20 cellular contexts compared by ENCODE assay signal in the genomic region with DNA sequence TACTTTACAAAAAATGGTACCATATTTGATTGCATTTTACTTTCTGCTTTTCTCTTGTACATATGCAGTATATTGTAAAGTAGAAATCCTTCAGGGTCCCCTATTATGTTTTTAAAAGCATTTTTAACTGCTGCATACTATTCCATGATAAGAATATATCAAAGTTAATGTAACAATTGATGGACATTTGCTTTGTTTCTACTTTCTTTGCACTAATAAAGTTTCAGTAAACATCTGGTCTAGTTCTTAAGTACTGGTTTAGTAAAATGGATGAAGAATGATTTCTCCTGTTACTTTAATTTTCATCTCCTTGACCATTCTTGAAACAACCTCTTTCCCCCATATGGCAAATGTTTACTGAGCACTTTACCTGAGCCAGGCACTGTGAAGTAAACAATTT. TPM values are rescaled to one million over a fixed set of nuclear protein-coding genes. Genes with fewer than 3 reads are reported as not detected.
DNase-seq lines count a peak whose midpoint lies in the region; ATAC-seq, FAIRE-seq and TF ChIP-seq lines count a peak whose summit lies in the region.
"Had no signal": no experiment of that assay in that cellular context is flagged by ENCODE, and none has a peak within 500 bp of the region (broad histone marks: within the 10 kb centered on the region; RNA-seq: fewer than 3 reads in every experiment).

No MANE protein-coding gene starts in this region.

- intact Hi-C loops in activated T-helper 1 cell treated with anti-CD3 and anti-CD28 coated beads, Interleukin-12 subunit alpha, Interleukin-12 subunit beta, Interleukin-2, Interleukin-4 antibody, amounts not matched to agents 30 ng/mL and 10 ng/mL and 1 ng/mL, durations not matched to agents 14 hours and 24 hours and 36 hours (cut with micrococcal nuclease), result loop anchor here (2.0 kb wide), 1 partner anchor 297 kb away; a partner anchor contains a TSS

- ATAC-seq in GM23338 (no peak), HG03097 (IDR thresholded peaks at IDR 0.05; ENCODE audit: low FRiP score, unreplicated experiment) (no peak)
- no peak for ATAC-seq in naive thymus-derived CD8-positive, alpha-beta T cell
- ATAC-seq: heart left ventricle had no signal

- TF ChIP-seq CTCF in GM23338 (conservative IDR thresholded peaks at IDR 0.05; ENCODE audit: low read depth in 2 of 2), result no peak
- TF ChIP-seq CTCF in Peyer's patch (IDR thresholded peaks at IDR 0.05), result no peak

- H3K4me3 Mint-ChIP-seq in T-helper 1 cell treated with Interleukin-12 subunit alpha and Interleukin-12 subunit beta and Interleukin-4 antibody, amounts not matched to agents 30 μg/mL and 1 μg/mL, for 36 hours, result peak overlapping the region; percentile 15
- peak overlapping the region; percentile 42 for H3K4me3 Mint-ChIP-seq in GM23338
- peak overlapping the region; percentile 95 for H3K4me3 Mint-ChIP-seq in activated T-helper 1 cell treated with anti-CD3 and anti-CD28 coated beads, Interleukin-12 subunit alpha, Interleukin-12 subunit beta, Interleukin-2, Interleukin-4 antibody, amounts not matched to agents 30 ng/mL and 10 ng/mL and 1 ng/mL, durations not matched to agents 14 hours and 24 hours and 36 hours
- peak overlapping the region in 6 of 10 donors; percentile 11 to 98 (median 21) for H3K4me3 Mint-ChIP-seq in naive thymus-derived CD8-positive, alpha-beta T cell

- H3K4me1 ChIP-seq in GM23338 (ENCODE audit: insufficient read depth) (peaks cover 33% of the 10 kb centered on the region), Peyer's patch (peaks cover 0 to 6% (median 0%) of the 10 kb centered on the region in 4 donors)

- peaks cover 62% of the 10 kb centered on the region for H3K79me2 ChIP-seq in GM23338 (replicated peaks; ENCODE audit: insufficient read depth)

- 0 out of 2 replicates have a peak, but pooled peaks cover 3% of the 10 kb centered on the region for H3F3A ChIP-seq in GM23338 (replicated peaks; ENCODE audit: low read depth)

- no peak overlapping the region for H3K27ac Mint-ChIP-seq in T-helper 1 cell treated with Interleukin-12 subunit alpha and Interleukin-12 subunit beta and Interleukin-4 antibody, amounts not matched to agents 30 μg/mL and 1 μg/mL, for 36 hours
- H3K27ac Mint-ChIP-seq in GM23338, result no peak overlapping the region; the same call in 1 of the 2 replicates
- H3K27ac Mint-ChIP-seq in activated T-helper 1 cell treated with anti-CD3 and anti-CD28 coated beads, Interleukin-12 subunit alpha, Interleukin-12 subunit beta, Interleukin-2, Interleukin-4 antibody, amounts not matched to agents 30 ng/mL and 10 ng/mL and 1 ng/mL, durations not matched to agents 14 hours and 24 hours and 36 hours, result no peak overlapping the region
- peak overlapping the region in 4 of 10 donors; percentile 0 to 44 (median 6) for H3K27ac Mint-ChIP-seq in naive thymus-derived CD8-positive, alpha-beta T cell

- peak overlapping the region; percentile 90 for H3K4me3 ChIP-seq in GM23338
- H3K4me3 ChIP-seq in Peyer's patch, result no peak overlapping the region

- POLR2A ChIA-PET in naive thymus-derived CD8-positive, alpha-beta T cell (lab: Charles Lee), result no interaction called here

- peaks cover 14% of the 10 kb centered on the region for H4K20me1 ChIP-seq in GM23338 (replicated peaks; ENCODE audit: insufficient read depth)

- H3K36me3 Mint-ChIP-seq in T-helper 1 cell treated with Interleukin-12 subunit alpha and Interleukin-12 subunit beta and Interleukin-4 antibody, amounts not matched to agents 30 μg/mL and 1 μg/mL, for 36 hours (ENCODE audit: low read depth), result no peaks in the 10 kb centered on the region
- peaks cover 6% of the 10 kb centered on the region; the same call in 2 of the 3 replicates for H3K36me3 Mint-ChIP-seq in GM23338 (ENCODE audit: low read depth)
- peaks cover 8% of the 10 kb centered on the region for H3K36me3 Mint-ChIP-seq in activated T-helper 1 cell treated with anti-CD3 and anti-CD28 coated beads, Interleukin-12 subunit alpha, Interleukin-12 subunit beta, Interleukin-2, Interleukin-4 antibody, amounts not matched to agents 30 ng/mL and 10 ng/mL and 1 ng/mL, durations not matched to agents 14 hours and 24 hours and 36 hours (ENCODE audit: low read depth)
- H3K36me3 Mint-ChIP-seq in naive thymus-derived CD8-positive, alpha-beta T cell, result peaks cover 0 to 2% (median 1%) of the 10 kb centered on the region in 3 donors

- H3K27ac ChIP-seq in GM23338 (ENCODE audit: low read depth) (no peak overlapping the region), Peyer's patch (no peak overlapping the region)

- no peaks in the 10 kb centered on the region for H3K27me3 Mint-ChIP-seq in T-helper 1 cell treated with Interleukin-12 subunit alpha and Interleukin-12 subunit beta and Interleukin-4 antibody, amounts not matched to agents 30 μg/mL and 1 μg/mL, for 36 hours (ENCODE audit: low read depth)
- peaks cover 11% of the 10 kb centered on the region for H3K27me3 Mint-ChIP-seq in GM23338 (ENCODE audit: insufficient read depth, low read depth, poor library complexity)
- no peaks in the 10 kb centered on the region for H3K27me3 Mint-ChIP-seq in activated T-helper 1 cell treated with anti-CD3 and anti-CD28 coated beads, Interleukin-12 subunit alpha, Interleukin-12 subunit beta, Interleukin-2, Interleukin-4 antibody, amounts not matched to agents 30 ng/mL and 10 ng/mL and 1 ng/mL, durations not matched to agents 14 hours and 24 hours and 36 hours (ENCODE audit: insufficient read depth)
- no peaks in the 10 kb centered on the region for H3K27me3 Mint-ChIP-seq in naive thymus-derived CD8-positive, alpha-beta T cell

- H3K36me3 ChIP-seq in GM23338 (ENCODE audit: insufficient read depth), result no peaks in the 10 kb centered on the region; the same call in 1 of the 2 replicates
- H3K36me3 ChIP-seq in Peyer's patch, result no peaks in the 10 kb centered on the region
- H3K36me3 ChIP-seq: MG63 had no signal

- H3K9me3 Mint-ChIP-seq in T-helper 1 cell treated with Interleukin-12 subunit alpha and Interleukin-12 subunit beta and Interleukin-4 antibody, amounts not matched to agents 30 μg/mL and 1 μg/mL, for 36 hours, result no peaks in the 10 kb centered on the region
- H3K9me3 Mint-ChIP-seq in GM23338, result no peaks in the 10 kb centered on the region; the same call in 1 of the 3 replicates
- H3K9me3 Mint-ChIP-seq in activated T-helper 1 cell treated with anti-CD3 and anti-CD28 coated beads, Interleukin-12 subunit alpha, Interleukin-12 subunit beta, Interleukin-2, Interleukin-4 antibody, amounts not matched to agents 30 ng/mL and 10 ng/mL and 1 ng/mL, durations not matched to agents 14 hours and 24 hours and 36 hours, result no peaks in the 10 kb centered on the region
- H3K9me3 Mint-ChIP-seq in naive thymus-derived CD8-positive, alpha-beta T cell, result no peaks in the 10 kb centered on the region

- H2AFZ ChIP-seq in GM23338, result no peak overlapping the region

- H3K9me3 ChIP-seq in Peyer's patch, result no peaks in the 10 kb centered on the region
- H3K9me3 ChIP-seq: esophagus squamous epithelium, heart left ventricle, MG63, spleen had no signal

- FAIRE-seq in GM12891 (lab: Jason Lieb, UNC), result no peak

- no peak for DNase-seq in T-helper 1 cell
- DNase-seq in GM23338 (ENCODE audit: low spot score), result no peak
- no peak for DNase-seq in activated T-helper 1 cell treated with anti-CD3 and anti-CD28 coated beads, Interleukin-12 subunit alpha, Interleukin-12 subunit beta, Interleukin-2, Interleukin-4 antibody, amounts not matched to agents 30 ng/mL and 10 ng/mL and 1 ng/mL, durations not matched to agents 14 hours and 24 hours and 36 hours (ENCODE audit: low spot score)
- DNase-seq in naive thymus-derived CD8-positive, alpha-beta T cell, result no peak
- no peak for DNase-seq in GM12891 (ENCODE audit: insufficient read length, low spot score)
- no peak for DNase-seq in Peyer's patch
- DNase-seq: activated CD4-positive, CD25-positive, alpha-beta regulatory T cell treated with anti-CD3 and anti-CD28 coated beads, Interleukin-2, amount 50 U/mL, for 72 hours; activated effector memory CD4-positive, alpha-beta T cell treated with anti-CD3 and anti-CD28 coated beads, Interleukin-2, amount 50 U/mL, for 16 hours; COR-L47; dermis blood vessel endothelial cell; esophagus squamous epithelium; heart left ventricle; kidney glomerular epithelial cell; MG63; NCI-H187; NCI-H524; posterior cingulate gyrus; spleen had no signal

- TF ChIP-seq POLR2A in GM12891 (IDR thresholded peaks at IDR 0.05; ENCODE audit: low read depth, low read length), result no peak
- no peak for TF ChIP-seq POLR2A in Peyer's patch (IDR thresholded peaks at IDR 0.05)

- no peaks in the 10 kb centered on the region for H3K9me2 ChIP-seq in GM23338 (ENCODE audit: insufficient read depth)

- H3K4me2 ChIP-seq in GM23338, result peak overlapping the region; percentile 93

- peaks cover 21% of the 10 kb centered on the region for H3K4me1 Mint-ChIP-seq in T-helper 1 cell treated with Interleukin-12 subunit alpha and Interleukin-12 subunit beta and Interleukin-4 antibody, amounts not matched to agents 30 μg/mL and 1 μg/mL, for 36 hours (ENCODE audit: low read depth)
- peaks cover 36% of the 10 kb centered on the region for H3K4me1 Mint-ChIP-seq in GM23338
- H3K4me1 Mint-ChIP-seq in activated T-helper 1 cell treated with anti-CD3 and anti-CD28 coated beads, Interleukin-12 subunit alpha, Interleukin-12 subunit beta, Interleukin-2, Interleukin-4 antibody, amounts not matched to agents 30 ng/mL and 10 ng/mL and 1 ng/mL, durations not matched to agents 14 hours and 24 hours and 36 hours (ENCODE audit: low read depth), result peaks cover 39% of the 10 kb centered on the region
- peaks cover 29 to 48% (median 42%) of the 10 kb centered on the region in 4 donors for H3K4me1 Mint-ChIP-seq in naive thymus-derived CD8-positive, alpha-beta T cell

- H3K27me3 ChIP-seq in GM23338 (ENCODE audit: insufficient read depth), result no peaks in the 10 kb centered on the region
- no peaks in the 10 kb centered on the region for H3K27me3 ChIP-seq in Peyer's patch
- H3K27me3 ChIP-seq: esophagus squamous epithelium, heart left ventricle, MG63, spleen had no signal

TF ChIP-seq in GM23338, 12 proteins besides CTCF, POLR2A, EP300 and RAD21 (continues in another document):
- no peak for TF ChIP-seq NANOG (IDR thresholded peaks at IDR 0.05; ENCODE audit: borderline replicate concordance)
- no peak for TF ChIP-seq ZNF114 (CRISPR knock-in tag; IDR thresholded peaks at IDR 0.05)

TF ChIP-seq in GM12891, 5 proteins besides CTCF, POLR2A, EP300 and RAD21:
- TF ChIP-seq POLR2AphosphoS5 (IDR thresholded peaks at IDR 0.05; ENCODE audit: low read depth, low read length), result no peak
- TF ChIP-seq POU2F2 (IDR thresholded peaks at IDR 0.05; ENCODE audit: low read depth, low read length), result no peak
- no peak for TF ChIP-seq TAF1 (IDR thresholded peaks at IDR 0.05; ENCODE audit: low read depth, low read length)
TF ChIP-seq in GM12891: peak in this region for 0.

RNA-seq across cellular contexts. Expression of a gene that starts 1.7 kb away (rescaled TPM):
- 64.7 and 70.9 TPM in 2 replicates for total RNA-seq in GM23338 (2014; rRNA removed; shearing (Covaris generic))
- polyA plus RNA-seq in GM23338 (2016; fragmentation: Nextera tagmentation; extraction: Ambion mirVana), result 65.2 and 78.9 TPM in 2 replicates
- total RNA-seq in activated T-helper 1 cell treated with anti-CD3 and anti-CD28 coated beads, Interleukin-12 subunit alpha, Interleukin-12 subunit beta, Interleukin-2, Interleukin-4 antibody, amounts not matched to agents 30 ng/mL and 10 ng/mL and 1 ng/mL, durations not matched to agents 14 hours and 24 hours and 36 hours, result 32.5 and 33.0 TPM in 2 replicates
- 10 to 100 TPM; 23.8 to 24.5 TPM for total RNA-seq in naive thymus-derived CD8-positive, alpha-beta T cell
- 10 to 100 TPM; 17.0 to 32.6 (median 26.0) TPM for polyA plus RNA-seq in naive thymus-derived CD8-positive, alpha-beta T cell
- 30.9 TPM for polyA plus RNA-seq in GM12891 (2012; ENCODE audit: low read depth, missing spikeins)
- 10 to 100 TPM in 3 of 4 donors, 1 to 10 TPM in 1; 9.7 to 34.7 (median 17.5) TPM for total RNA-seq in Peyer's patch

Comparison
In these comparisons a context has a peak if more than half of its experiments do, and no peak if none do; other contexts are left out.
1. H3K4me3 Mint-ChIP-seq: peak in every context shown above with its lines; median percentile 95 in activated T-helper 1 cell treated with anti-CD3 and anti-CD28 coated beads, Interleukin-12 subunit alpha, Interleukin-12 subunit beta, Interleukin-2, Interleukin-4 antibody, amounts not matched to agents 30 ng/mL and 10 ng/mL and 1 ng/mL, durations not matched to agents 14 hours and 24 hours and 36 hours; 42 in GM23338; 21 in naive thymus-derived CD8-positive, alpha-beta T cell; 15 in T-helper 1 cell treated with Interleukin-12 subunit alpha and Interleukin-12 subunit beta and Interleukin-4 antibody, amounts not matched to agents 30 μg/mL and 1 μg/mL, for 36 hours.